ENCODE assay signal across 7 cellular contexts in the genomic region with DNA sequence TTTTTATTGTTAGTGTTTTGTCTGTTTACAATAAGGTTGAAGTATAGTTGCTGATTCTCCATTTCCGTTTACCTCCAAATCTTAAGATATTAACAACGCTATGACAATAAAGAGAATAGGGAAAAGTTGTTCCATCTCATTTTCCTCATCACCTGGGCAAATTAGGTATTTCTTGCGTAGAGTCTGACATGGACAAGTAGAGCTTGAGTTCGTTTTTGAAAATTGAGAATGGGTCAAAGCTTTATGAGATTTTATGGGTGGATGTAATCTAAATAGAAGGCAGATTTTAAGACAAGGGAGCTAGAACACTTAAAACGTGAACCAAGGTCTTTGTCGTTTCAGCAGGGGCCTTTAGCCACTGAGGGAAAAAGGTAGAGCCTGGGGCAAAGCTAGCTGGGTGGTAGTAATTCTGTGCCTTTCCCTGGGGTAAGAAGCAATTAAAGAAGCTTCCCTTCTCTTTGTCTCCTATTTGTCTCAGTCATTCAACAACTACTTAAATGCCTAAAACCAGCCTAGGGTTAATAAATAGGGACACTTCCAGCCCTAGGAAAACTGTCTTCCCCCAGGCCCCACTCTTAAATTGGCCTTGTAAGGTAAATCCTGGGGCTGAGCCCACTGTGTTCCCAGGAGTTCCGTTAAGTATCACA. TPM values are rescaled to one million over a fixed set of nuclear protein-coding genes. Genes with fewer than 3 reads are reported as not detected.
DNase-seq lines count a peak whose midpoint lies in the region; ATAC-seq, FAIRE-seq and TF ChIP-seq lines count a peak whose summit lies in the region.

No MANE protein-coding gene starts in this region.

- H3K9me3 ChIP-seq in SJCRH30 (replicated peaks) (no peaks in the 10 kb centered on the region), small intestine (ENCODE audit: control insufficient read depth, low read depth) (no peaks in the 10 kb centered on the region)

- no peak for FAIRE-seq in small intestine (lab: Jason Lieb, UNC)

- TF ChIP-seq CTCF in fibroblast of villous mesenchyme (IDR thresholded peaks at IDR 0.05; ENCODE audit: insufficient read depth, low read depth, low read length) = no peak

- 10 to 20% (median 12%) methylated on average over 7 of the region's 7 CpGs for WGBS in small intestine, 3 donors

- peak; percentile 2 for ATAC-seq in GM21515 (IDR thresholded peaks at IDR 0.05; ENCODE audit: unreplicated experiment)
- no peak for ATAC-seq in HG03460 (IDR thresholded peaks at IDR 0.05; ENCODE audit: unreplicated experiment)
- no peak for ATAC-seq in GM18867 (IDR thresholded peaks at IDR 0.05; ENCODE audit: unreplicated experiment)

- no peaks in the 10 kb centered on the region for H3K36me3 ChIP-seq in SJCRH30
- H3K36me3 ChIP-seq in small intestine (ENCODE audit: control insufficient read depth in 2 of 2, insufficient read depth in 2 of 2, low read length in 2 of 2) = no peaks in the 10 kb centered on the region

- peak overlapping the region; percentile 91 for H3K4me3 ChIP-seq in SJCRH30
- H3K4me3 ChIP-seq in fibroblast of villous mesenchyme (ENCODE audit: low read depth, low read length) = peak overlapping the region; percentile 94
- peak overlapping the region in 1 of 2 donors; percentile 71 for H3K4me3 ChIP-seq in small intestine (ENCODE audit: low read depth in 1 of 2, low read length in 2 of 2)

- H3K4me1 ChIP-seq in SJCRH30 (peaks cover 6% of the 10 kb centered on the region; the same call in 1 of the 2 replicates), small intestine (ENCODE audit: control insufficient read depth in 2 of 2, insufficient read depth in 1 of 2, low read depth in 1 of 2, low read length in 1 of 2) (peaks cover 0 to 6% of the 10 kb centered on the region in 2 donors)

- H3K27ac ChIP-seq in SJCRH30 (peak overlapping the region; percentile 95), small intestine (ENCODE audit: low read depth in 1 of 2, low read length in 1 of 2) (peak overlapping the region; percentile 95 to 100)

- DNase-seq in SJCRH30 = no peak
- no peak for DNase-seq in fibroblast of villous mesenchyme (ENCODE audit: low read depth)
- no peak for DNase-seq in small intestine
- DNase-seq in NCI-H2171 treated with DMSO at 0.1 percent for 48 hours (lab: John Stamatoyannopoulos, UW) = no peak

- H3K27me3 ChIP-seq in SJCRH30 (no peaks in the 10 kb centered on the region), small intestine (ENCODE audit: control insufficient read depth in 2 of 2, insufficient read depth in 2 of 2, low read length in 2 of 2) (no peaks in the 10 kb centered on the region)

RNA-seq across cellular contexts. Expression of gene CAAP1, which starts 0.6 kb away (rescaled TPM):
- total RNA-seq in SJCRH30 (2014; rRNA removed; shearing (Covaris generic)) = 16.6 and 17.1 TPM in 2 replicates
- 17.4 and 29.4 TPM in 2 replicates for total RNA-seq in fibroblast of villous mesenchyme
- polyA plus RNA-seq in small intestine = 10 to 100 TPM in 2 of 3 donors, 1 to 10 TPM in 1; 9.2 to 22.2 (median 17.2) TPM

RNA-seq across cellular contexts. Expression of gene PLAA, which starts 53.9 kb away (rescaled TPM):
- 31.0 and 32.3 TPM in 2 replicates for total RNA-seq in SJCRH30 (2014; rRNA removed; shearing (Covaris generic))
- total RNA-seq in fibroblast of villous mesenchyme = 35.1 and 41.0 TPM in 2 replicates
- polyA plus RNA-seq in small intestine = 10 to 100 TPM; 10.1 to 13.8 (median 11.1) TPM
